8 cellular contexts compared by ENCODE assay signal in genomic region chr12:7188557-7189397, GRCh38.
DNase-seq lines count a peak whose midpoint lies in the region; ATAC-seq and TF ChIP-seq lines count a peak whose summit lies in the region.

No MANE protein-coding gene starts in this region.

- peak; percentile 89 for TF ChIP-seq CTCF in choroid plexus epithelial cell (conservative IDR thresholded peaks at IDR 0.05; ENCODE audit: low read depth, low read length)

- DNase-seq in NK-92 treated with Interleukin-12 subunit alpha and Interleukin-12 subunit beta, amount 100 ng/mL, for 24 hours (lab: John Stamatoyannopoulos, UW): peak; percentile 6
- DNase-seq in NK-92 (lab: John Stamatoyannopoulos, UW; ENCODE audit: unreplicated experiment): no peak
- DNase-seq in NCI-H2196 treated with DMSO at 0.1 percent for 48 hours (lab: John Stamatoyannopoulos, UW; ENCODE audit: unreplicated experiment): peak; percentile 35
- DNase-seq in activated CD4-positive, CD25-positive, alpha-beta regulatory T cell treated with anti-CD3 and anti-CD28 coated beads, Interleukin-2, amount 50 U/mL, for 72 hours: peak; percentile 59
- DNase-seq in choroid plexus epithelial cell (ENCODE audit: low read depth): peak; percentile 76
- peak; percentile 82 for DNase-seq in kidney tubule cell (ENCODE audit: low spot score)
- peak; percentile 54 to 59 for DNase-seq in stimulated activated CD4-positive, alpha-beta T cell treated with anti-CD3 and anti-CD28 coated beads, Interleukin-15, amount 100 ng/mL, for 48 hours (ENCODE audit: low read depth in 2 of 2)

- ATAC-seq in HG03045 (IDR thresholded peaks at IDR 0.05; ENCODE audit: unreplicated experiment): peak; percentile 39

- peak overlapping the region; percentile 84 for H3K4me3 ChIP-seq in choroid plexus epithelial cell (ENCODE audit: low read depth, low read length)
